ENCODE assay signal across 8 cellular contexts in the genomic region with DNA sequence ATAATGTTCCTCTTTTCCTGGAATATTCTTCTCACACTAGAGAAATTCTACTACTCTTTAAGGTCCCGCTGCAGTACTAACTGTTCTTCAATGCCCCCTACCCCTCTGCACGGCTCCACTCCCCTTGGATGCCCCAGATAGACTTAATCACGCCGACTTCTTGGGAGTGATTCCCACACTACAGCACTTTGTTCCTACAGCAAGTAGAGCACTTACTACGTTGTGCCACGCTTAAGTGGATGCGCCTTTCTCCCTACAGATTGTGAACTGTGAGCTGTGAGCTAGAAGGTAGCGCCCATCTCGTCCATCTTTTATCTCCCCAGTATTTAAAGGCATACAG. TPM values are rescaled to one million over a fixed set of nuclear protein-coding genes. Genes with fewer than 3 reads are reported as not detected.
DNase-seq lines count a peak whose midpoint lies in the region; ATAC-seq lines count a peak whose summit lies in the region.

No MANE protein-coding gene starts in this region.

- H3K4me1 Mint-ChIP-seq in activated CD4-positive, alpha-beta T cell treated with anti-CD3 and anti-CD28 coated beads for 36 hours: peaks cover 27% of the 10 kb centered on the region

- peak overlapping the region; percentile 87 for H3K27ac ChIP-seq in temporal lobe (ENCODE audit: low read depth, low read length)

- H3K9me3 Mint-ChIP-seq in activated CD4-positive, alpha-beta T cell treated with anti-CD3 and anti-CD28 coated beads for 36 hours (ENCODE audit: low read depth): peaks cover 12% of the 10 kb centered on the region
- H3K9me3 Mint-ChIP-seq in activated naive CD4-positive, alpha-beta T cell treated with anti-CD3 and anti-CD28 coated beads, Interleukin-2, amount 50 U/mL, for 72 hours: peaks cover 7 to 8% of the 10 kb centered on the region in 2 donors

- no peak for ATAC-seq in activated CD4-positive, alpha-beta T cell treated with anti-CD3 and anti-CD28 coated beads for 36 hours
- ATAC-seq in activated naive CD4-positive, alpha-beta T cell treated with anti-CD3 and anti-CD28 coated beads, Interleukin-2, amount 50 U/mL, for 72 hours: no peak
- ATAC-seq in left colon (peak; percentile 11), GM19452 (IDR thresholded peaks at IDR 0.05; ENCODE audit: unreplicated experiment) (no peak)

- CTCF ChIA-PET in activated CD4-positive, alpha-beta T cell treated with anti-CD3 and anti-CD28 coated beads for 36 hours (lab: Charles Lee): interaction anchor here (0.9 to 1.9 kb wide), 7 partner anchors 8 to 267 kb away, joined by 3 to 10 read pairs (median 4); a partner anchor contains a TSS

- no peaks in the 10 kb centered on the region for H3K27me3 Mint-ChIP-seq in activated CD4-positive, alpha-beta T cell treated with anti-CD3 and anti-CD28 coated beads for 36 hours

- intact Hi-C loops in activated CD4-positive, alpha-beta T cell treated with anti-CD3 and anti-CD28 coated beads for 36 hours (cut with DNase I, micrococcal nuclease): loop anchor here in 1 of 2 experiments (5.0 kb wide), 2 partner anchors 915 to 1585 kb away; a partner anchor contains a TSS
- intact Hi-C loops in left colon (cut with DNase I, micrococcal nuclease): no loop called here

- H3K4me3 Mint-ChIP-seq in activated CD4-positive, alpha-beta T cell treated with anti-CD3 and anti-CD28 coated beads for 36 hours: peak overlapping the region; percentile 93

- DNase-seq in activated CD4-positive, alpha-beta T cell treated with anti-CD3 and anti-CD28 coated beads for 36 hours: no peak
- no peak for DNase-seq in activated CD4-positive, alpha-beta T cell treated with anti-CD3 and anti-CD28 coated beads for 4 hours
- no peak for DNase-seq in activated naive CD4-positive, alpha-beta T cell treated with anti-CD3 and anti-CD28 coated beads, Interleukin-2, amount 50 U/mL, for 72 hours (ENCODE audit: low spot score in 2 of 2)
- DNase-seq in left colon (peak in 1 of 2 donors; percentile 31), kidney glomerular epithelial cell (lab: John Stamatoyannopoulos, UW) (no peak), NOMO-1 (lab: John Stamatoyannopoulos, UW; ENCODE audit: unreplicated experiment in 2 of 2) (no peak)

- peaks cover 44% of the 10 kb centered on the region for H3K36me3 Mint-ChIP-seq in activated CD4-positive, alpha-beta T cell treated with anti-CD3 and anti-CD28 coated beads for 36 hours (ENCODE audit: low read depth)
- H3K36me3 Mint-ChIP-seq in activated naive CD4-positive, alpha-beta T cell treated with anti-CD3 and anti-CD28 coated beads, Interleukin-2, amount 50 U/mL, for 72 hours: peaks cover 45 to 56% of the 10 kb centered on the region in 2 donors

- POLR2A ChIA-PET in activated CD4-positive, alpha-beta T cell treated with anti-CD3 and anti-CD28 coated beads for 36 hours (lab: Charles Lee): interaction anchor here (0.9 to 3.0 kb wide), 3 partner anchors 23 to 327 kb away, joined by 4 to 47 read pairs (median 8); a partner anchor contains a TSS

- H3K27ac Mint-ChIP-seq in activated CD4-positive, alpha-beta T cell treated with anti-CD3 and anti-CD28 coated beads for 36 hours: peak overlapping the region; percentile 98
- H3K27ac Mint-ChIP-seq in activated naive CD4-positive, alpha-beta T cell treated with anti-CD3 and anti-CD28 coated beads, Interleukin-2, amount 50 U/mL, for 72 hours: peak overlapping the region; percentile 88 to 98

RNA-seq across cellular contexts. Expression of a gene that starts 2.2 kb away (rescaled TPM):
- 1 to 10 TPM; 5.2 to 6.1 TPM for total RNA-seq in activated CD4-positive, alpha-beta T cell treated with anti-CD3 and anti-CD28 coated beads for 36 hours
- 1 to 10 TPM; 7.6 to 8.2 TPM for total RNA-seq in activated naive CD4-positive, alpha-beta T cell treated with anti-CD3 and anti-CD28 coated beads, Interleukin-2, amount 50 U/mL, for 72 hours
- total RNA-seq in left colon: 10 to 100 TPM in 1 of 2 donors, 1 to 10 TPM in 1; 9.7 to 13.0 TPM
- 73.0 TPM for total RNA-seq in temporal lobe

RNA-seq across cellular contexts. Expression of a gene that starts 23.3 kb away (rescaled TPM):
- total RNA-seq in activated CD4-positive, alpha-beta T cell treated with anti-CD3 and anti-CD28 coated beads for 36 hours: 100 to 1,000 TPM; 190 to 210 TPM
- 100 to 1,000 TPM; 175 to 177 TPM for total RNA-seq in activated naive CD4-positive, alpha-beta T cell treated with anti-CD3 and anti-CD28 coated beads, Interleukin-2, amount 50 U/mL, for 72 hours
- total RNA-seq in left colon (100 to 1,000 TPM in 1 of 2 donors, 10 to 100 TPM in 1; 78.8 to 107 TPM), temporal lobe (144 TPM)

RNA-seq across cellular contexts. Expression of a gene that starts 57.1 kb away (rescaled TPM):
- total RNA-seq in activated CD4-positive, alpha-beta T cell treated with anti-CD3 and anti-CD28 coated beads for 36 hours: 1 to 10 TPM; 5.5 to 6.8 TPM
- 10 to 100 TPM; 10.5 to 19.2 TPM for total RNA-seq in activated naive CD4-positive, alpha-beta T cell treated with anti-CD3 and anti-CD28 coated beads, Interleukin-2, amount 50 U/mL, for 72 hours
- total RNA-seq in left colon: 100 to 1,000 TPM; 147 to 186 TPM
- total RNA-seq in temporal lobe: 4.4 TPM

Comparison
In these comparisons a context has a peak if more than half of its experiments do, and no peak if none do; other contexts are left out.
1. RNA of a gene that starts 57.1 kb away (total RNA-seq): 147 to 186 TPM in left colon; 10.5 to 19.2 TPM in activated naive CD4-positive, alpha-beta T cell treated with anti-CD3 and anti-CD28 coated beads, Interleukin-2, amount 50 U/mL, for 72 hours, 5.5 to 6.8 TPM in activated CD4-positive, alpha-beta T cell treated with anti-CD3 and anti-CD28 coated beads for 36 hours and 4.4 TPM in temporal lobe (single experiment); every median in the first group is over 4 times any median in the second.